ENCODE assay signal across 9 cellular contexts in genomic region chr1:68230901-68231626, GRCh38. TPM values are rescaled to one million over a fixed set of nuclear protein-coding genes. Genes with fewer than 3 reads are reported as not detected.
A peak's percentile ranks its signal among the peaks of the same experiment; 100 is the strongest.
DNase-seq lines count a peak whose midpoint lies in the region; ATAC-seq and TF ChIP-seq lines count a peak whose summit lies in the region.
"Had no signal": no experiment of that assay in that cellular context is flagged by ENCODE, and none has a peak within 500 bp of the region (broad histone marks: within the 10 kb centered on the region; RNA-seq: fewer than 3 reads in every experiment).

No MANE protein-coding gene starts in this region.

- H3K27ac ChIP-seq in SJSA1: no peak overlapping the region
- H3K27ac ChIP-seq: KMS-11 had no signal

- H3K27me3 Mint-ChIP-seq in progenitor cell of endocrine pancreas: peaks cover 10% of the 10 kb centered on the region

- H3K4me3 ChIP-seq in SJSA1: peak overlapping the region; percentile 56

- no peaks in the 10 kb centered on the region; the same call in 1 of the 2 replicates for H3K27me3 ChIP-seq in SJSA1 (replicated peaks)

- intact Hi-C loops in head of caudate nucleus (cut with DNase I): loop anchor here (10.0 kb wide), 2 partner anchors 64 to 94 kb away; no protein-coding TSS in a partner anchor

- DNase-seq in SJSA1 (ENCODE audit: low read depth in 1 of 2, low spot score in 2 of 2) (peak; percentile 30 to 48), head of caudate nucleus (peak in 24 of 42 donors; percentile 6 to 55 (median 24)), progenitor cell of endocrine pancreas (ENCODE audit: low spot score, unreplicated experiment) (peak; percentile 20)

- H3K9me3 ChIP-seq in ES-I3 (ENCODE audit: control insufficient read depth, insufficient read depth, low read length): no peaks in the 10 kb centered on the region
- no peaks in the 10 kb centered on the region for H3K9me3 ChIP-seq in SJSA1 (replicated peaks)

- H3K36me3 ChIP-seq in ES-I3 (ENCODE audit: insufficient read depth, low read length) (no peaks in the 10 kb centered on the region), SJSA1 (no peaks in the 10 kb centered on the region; the same call in 1 of the 2 replicates)

- peak overlapping the region; percentile 94 for H3K27ac Mint-ChIP-seq in progenitor cell of endocrine pancreas

- H3K9ac ChIP-seq in ES-I3 (ENCODE audit: low read depth, low read length): peak overlapping the region; percentile 96; the same call in 1 of the 2 replicates

- ATAC-seq in HG02840 (IDR thresholded peaks at IDR 0.05; ENCODE audit: low FRiP score, unreplicated experiment): no peak
- ATAC-seq in HG03520 (IDR thresholded peaks at IDR 0.05; ENCODE audit: unreplicated experiment): no peak
- no peak for ATAC-seq in HG02870 (IDR thresholded peaks at IDR 0.05; ENCODE audit: unreplicated experiment)
- ATAC-seq in HG03571 (IDR thresholded peaks at IDR 0.05; ENCODE audit: unreplicated experiment): no peak

- H3K9me3 Mint-ChIP-seq in progenitor cell of endocrine pancreas (ENCODE audit: low read depth): no peaks in the 10 kb centered on the region

- peaks cover 19% of the 10 kb centered on the region for H3K4me1 Mint-ChIP-seq in progenitor cell of endocrine pancreas (ENCODE audit: low read depth)

- H3K4me1 ChIP-seq in ES-I3 (ENCODE audit: insufficient read depth, low read length) (peaks cover 14% of the 10 kb centered on the region), SJSA1 (replicated peaks) (peaks cover 20% of the 10 kb centered on the region)

- no peak for TF ChIP-seq CTCF in progenitor cell of endocrine pancreas (IDR thresholded peaks at IDR 0.05; ENCODE audit: unreplicated experiment)

- H3K4me3 Mint-ChIP-seq in progenitor cell of endocrine pancreas (ENCODE audit: low read depth): peak overlapping the region; percentile 91

- H3K36me3 Mint-ChIP-seq in progenitor cell of endocrine pancreas (ENCODE audit: insufficient read depth): peaks cover 4% of the 10 kb centered on the region

RNA-seq across cellular contexts. Expression of gene WLS, which starts 1.3 kb away (rescaled TPM):
- total RNA-seq in SJSA1 (2014; rRNA removed; shearing (Covaris generic)): 18.6 and 26.7 TPM in 2 replicates
- total RNA-seq in progenitor cell of endocrine pancreas: 123 and 140 TPM in 2 replicates
